Comparison of ENCODE assay signal across 15 cellular contexts in the genomic region with DNA sequence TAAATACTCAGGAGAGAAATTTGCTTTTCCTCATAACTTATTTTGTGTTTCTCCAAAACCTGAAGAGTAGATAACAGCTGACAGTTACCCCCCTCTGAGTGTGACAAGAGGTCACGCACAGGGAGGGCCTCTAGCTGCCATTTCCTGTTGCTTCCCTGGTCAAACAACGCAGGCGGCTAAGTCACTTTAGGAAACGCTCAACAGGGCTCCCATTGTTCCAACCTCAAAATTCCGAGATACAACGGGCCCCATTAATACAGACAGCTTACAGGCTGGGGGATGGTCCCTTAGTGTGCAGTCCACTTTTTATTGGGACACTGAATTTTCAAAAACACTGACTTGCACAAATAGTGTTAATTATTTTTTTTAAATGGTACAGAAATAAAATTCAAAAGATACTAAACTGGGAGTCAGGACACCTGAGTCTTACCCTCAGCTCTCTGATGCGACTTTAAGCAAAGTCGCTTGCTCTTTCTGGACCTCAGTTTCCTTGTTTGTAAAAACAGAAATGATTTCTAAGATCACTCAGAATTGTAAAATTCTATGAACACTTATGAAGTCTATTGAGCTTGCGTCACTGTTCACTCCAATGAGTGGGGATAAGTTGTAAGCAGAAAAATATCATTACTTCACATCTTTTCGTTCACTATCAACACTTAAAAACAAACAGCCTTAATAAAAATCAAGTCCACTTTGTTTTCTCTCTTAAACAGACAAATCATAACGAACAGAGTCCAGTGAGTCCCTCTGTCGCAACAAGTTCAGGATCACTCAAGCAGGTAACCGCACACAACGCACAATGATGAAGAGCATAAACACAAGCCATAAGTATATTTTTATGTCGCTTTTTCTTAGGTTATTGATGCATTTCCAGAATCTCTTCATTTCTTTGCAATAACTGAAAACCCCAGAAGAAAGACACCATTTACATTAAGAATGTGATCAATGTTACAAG.
DNase-seq lines count a peak whose midpoint lies in the region; ATAC-seq lines count a peak whose summit lies in the region.
"Had no signal": no experiment of that assay in that cellular context is flagged by ENCODE, and none has a peak within 500 bp of the region (broad histone marks: within the 10 kb centered on the region; RNA-seq: fewer than 3 reads in every experiment).

No MANE protein-coding gene starts in this region.

- ATAC-seq in effector memory CD8-positive, alpha-beta T cell (replicated peaks), result no peak
- ATAC-seq in GM19455 (IDR thresholded peaks at IDR 0.05; ENCODE audit: unreplicated experiment), result no peak
- ATAC-seq: T-helper 17 cell had no signal

- DNase-seq in NCI-H146 (lab: John Stamatoyannopoulos, UW) (peak; percentile 9), NCI-H146 treated with DMSO at 0.1 percent for 48 hours (lab: John Stamatoyannopoulos, UW; ENCODE audit: unreplicated experiment) (no peak), caudate nucleus (lab: John Stamatoyannopoulos, UW) (peak in 52 of 61 donors; percentile 4 to 74 (median 41)), inferior parietal cortex (ENCODE audit: extremely low spot score) (peak; percentile 74), substantia nigra (lab: John Stamatoyannopoulos, UW) (peak in 42 of 49 donors; percentile 9 to 85 (median 50)), Kasumi-1 (lab: John Stamatoyannopoulos, UW) (no peak)
- no peak for DNase-seq in effector memory CD8-positive, alpha-beta T cell
- DNase-seq: 8988T; activated CD8-positive, alpha-beta memory T cell treated with anti-CD3 and anti-CD28 coated beads for 24 hours; activated naive CD8-positive, alpha-beta T cell treated with anti-CD3 and anti-CD28 coated beads for 36 hours; heart right ventricle; T-helper 17 cell had no signal

- no peak overlapping the region for H3K27ac Mint-ChIP-seq in effector memory CD8-positive, alpha-beta T cell
- H3K27ac Mint-ChIP-seq: activated naive CD8-positive, alpha-beta T cell treated with anti-CD3 and anti-CD28 coated beads for 36 hours; T-helper 17 cell had no signal

- H3K27me3 Mint-ChIP-seq in effector memory CD8-positive, alpha-beta T cell, result no peaks in the 10 kb centered on the region
- H3K27me3 Mint-ChIP-seq: activated naive CD8-positive, alpha-beta T cell treated with anti-CD3 and anti-CD28 coated beads for 36 hours; T-helper 17 cell had no signal

- H3K36me3 Mint-ChIP-seq in effector memory CD8-positive, alpha-beta T cell (ENCODE audit: insufficient read depth), result peaks cover 73% of the 10 kb centered on the region

- no peaks in the 10 kb centered on the region for H3K4me1 Mint-ChIP-seq in effector memory CD8-positive, alpha-beta T cell (ENCODE audit: low read depth in 2 of 2)

- H3K27ac ChIP-seq in caudate nucleus (ENCODE audit: low read depth, low read length) (peak overlapping the region; percentile 60), substantia nigra (ENCODE audit: low read depth, low read length, poor library complexity, severe bottlenecking) (peak overlapping the region; percentile 85)
- H3K27ac ChIP-seq: KMS-11, tibial artery had no signal

- no peak overlapping the region for H3K4me3 Mint-ChIP-seq in effector memory CD8-positive, alpha-beta T cell
- H3K4me3 Mint-ChIP-seq: activated naive CD8-positive, alpha-beta T cell treated with anti-CD3 and anti-CD28 coated beads for 36 hours; T-helper 17 cell had no signal

- no peaks in the 10 kb centered on the region for H3K9me3 Mint-ChIP-seq in effector memory CD8-positive, alpha-beta T cell
- H3K9me3 Mint-ChIP-seq: activated naive CD8-positive, alpha-beta T cell treated with anti-CD3 and anti-CD28 coated beads for 36 hours had no signal

Comparison
In these comparisons a context has a peak if more than half of its experiments do, and no peak if none do; other contexts are left out.
1. DNase-seq: peak in NCI-H146 (single experiment), caudate nucleus (52 of 61), inferior parietal cortex (single experiment) and substantia nigra (42 of 49); none in NCI-H146 treated with DMSO at 0.1 percent for 48 hours (single experiment), effector memory CD8-positive, alpha-beta T cell (0 of 3) and Kasumi-1 (0 of 2).